ENCODE assay signal across 23 cellular contexts in genomic region chr11:86122773-86123172, GRCh38.
"Had no signal": no experiment of that assay in that cellular context is flagged by ENCODE, and none has a peak within 500 bp of the region (broad histone marks: within the 10 kb centered on the region; RNA-seq: fewer than 3 reads in every experiment).

No MANE protein-coding gene starts in this region.

- DNase-seq: activated CD4-positive, alpha-beta memory T cell treated with anti-CD3 and anti-CD28 coated beads for 36 hours; activated CD4-positive, alpha-beta T cell treated with anti-CD3 and anti-CD28 coated beads for 48 hours; activated T-cell treated with anti-CD3 and anti-CD28 coated beads, Interleukin-2, amount 50 U/mL, for 4 hours; anterior cingulate cortex; body of pancreas; effector CD8-positive, alpha-beta T cell; glutamatergic neuron; left lung; lower lobe of right lung; mesendoderm; natural killer cell; posterior cingulate gyrus; right cardiac atrium; spleen; stimulated activated naive CD8-positive, alpha-beta T cell treated with anti-CD3 and anti-CD28 coated beads, Interleukin-15, Interleukin-2, amounts not matched to agents 100 U/mL and 50 U/mL, for 24 hours; testis; uterus had no signal

- H3K4me3 ChIP-seq: body of pancreas, left lung, lower lobe of right lung, spleen, testis, uterus had no signal

- H3K4me3 Mint-ChIP-seq: activated CD4-positive, alpha-beta memory T cell treated with anti-CD3 and anti-CD28 coated beads for 36 hours; activated naive CD8-positive, alpha-beta T cell; activated T-cell treated with anti-CD3 and anti-CD28 coated beads, Interleukin-2, amount 50 U/mL, for 4 hours; activated T-helper 17 cell treated with anti-CD3 and anti-CD28 coated beads, Interleukin-2, amount 50 U/mL, for 72 hours; natural killer cell; T-helper 2 cell treated with Interferon-gamma antibody and Interleukin-4, amounts not matched to agents 5 μg/mL and 100 μg/mL, for 36 hours; type B pancreatic cell had no signal

- H3K9me3 Mint-ChIP-seq: activated CD4-positive, alpha-beta memory T cell treated with anti-CD3 and anti-CD28 coated beads for 36 hours; activated T-cell treated with anti-CD3 and anti-CD28 coated beads, Interleukin-2, amount 50 U/mL, for 4 hours; activated T-helper 17 cell treated with anti-CD3 and anti-CD28 coated beads, Interleukin-2, amount 50 U/mL, for 72 hours; natural killer cell; T-helper 2 cell treated with Interferon-gamma antibody and Interleukin-4, amounts not matched to agents 5 μg/mL and 100 μg/mL, for 36 hours; type B pancreatic cell had no signal

- H3K4me1 ChIP-seq: left lung, lower lobe of right lung, spleen, testis, uterus had no signal

- H3K27me3 Mint-ChIP-seq: activated T-helper 17 cell treated with anti-CD3 and anti-CD28 coated beads, Interleukin-2, amount 50 U/mL, for 72 hours had no signal

- ATAC-seq: activated CD4-positive, CD25-positive, alpha-beta regulatory T cell treated with anti-CD3 and anti-CD28 coated beads, Interleukin-2, amount 50 U/mL, for 24 hours; activated T-cell treated with anti-CD3 and anti-CD28 coated beads, Interleukin-2, amount 50 U/mL, for 4 hours; activated T-helper 17 cell treated with anti-CD3 and anti-CD28 coated beads, Interleukin-2, amount 50 U/mL, for 72 hours; body of pancreas; left lung; lower lobe of right lung; natural killer cell; right cardiac atrium; stimulated activated naive CD8-positive, alpha-beta T cell treated with anti-CD3 and anti-CD28 coated beads, Interleukin-15, Interleukin-2, amounts not matched to agents 100 U/mL and 50 U/mL, for 24 hours had no signal

- H3K36me3 ChIP-seq: left lung, lower lobe of right lung, spleen, uterus had no signal

- H3K27ac ChIP-seq: body of pancreas, left lung, lower lobe of right lung, spleen, testis, uterus, VCaP had no signal

- H3K27me3 ChIP-seq: body of pancreas, left lung, spleen, testis, uterus had no signal

- H3K9me3 ChIP-seq: body of pancreas, left lung, lower lobe of right lung, spleen, testis, uterus had no signal

- H3K36me3 Mint-ChIP-seq: activated CD4-positive, alpha-beta memory T cell treated with anti-CD3 and anti-CD28 coated beads for 36 hours; activated naive CD8-positive, alpha-beta T cell; natural killer cell; type B pancreatic cell had no signal

- H3K27ac Mint-ChIP-seq: activated CD4-positive, alpha-beta memory T cell treated with anti-CD3 and anti-CD28 coated beads for 36 hours; activated naive CD8-positive, alpha-beta T cell; activated T-helper 17 cell treated with anti-CD3 and anti-CD28 coated beads, Interleukin-2, amount 50 U/mL, for 72 hours; natural killer cell; T-helper 2 cell treated with Interferon-gamma antibody and Interleukin-4, amounts not matched to agents 5 μg/mL and 100 μg/mL, for 36 hours; type B pancreatic cell had no signal
